ENCODE assay signal across 13 cellular contexts in genomic region chr15:68652141-68652540, GRCh38.
DNase-seq lines count a peak whose midpoint lies in the region; ATAC-seq and TF ChIP-seq lines count a peak whose summit lies in the region.
"Had no signal": no experiment of that assay in that cellular context is flagged by ENCODE, and none has a peak within 500 bp of the region (broad histone marks: within the 10 kb centered on the region; RNA-seq: fewer than 3 reads in every experiment).

No MANE protein-coding gene starts in this region.

- H4K20me1 ChIP-seq in mammary epithelial cell (ENCODE audit: insufficient read depth, low read length), result no peaks in the 10 kb centered on the region

- H3K4me1 ChIP-seq in mammary epithelial cell (ENCODE audit: insufficient read depth, low read length) (no peaks in the 10 kb centered on the region), body of pancreas (no peaks in the 10 kb centered on the region)

- H3K9me3 ChIP-seq in mammary epithelial cell (replicated peaks; ENCODE audit: insufficient read depth, low read length) (no peaks in the 10 kb centered on the region), body of pancreas (no peaks in the 10 kb centered on the region)
- H3K9me3 ChIP-seq: suprapubic skin had no signal

- 12% methylated on average over 4 of the region's 4 CpGs for whole genome bisulfite sequencing in mammary epithelial cell (ENCODE audit: low coverage, missing lambda C conversion rate)
- WGBS in body of pancreas, 2 donors, result 46 to 63% methylated on average over 3 to 4 of the region's 4 CpGs

- H3K36me3 ChIP-seq in mammary epithelial cell (ENCODE audit: insufficient read depth, low read length), result no peaks in the 10 kb centered on the region
- no peaks in the 10 kb centered on the region for H3K36me3 ChIP-seq in body of pancreas (replicated peaks in 1 of 2; ENCODE audit: insufficient read depth in 1 of 2, low read depth in 2 of 2)
- H3K36me3 ChIP-seq: suprapubic skin had no signal

- H3K36me3 Mint-ChIP-seq in MCF 10A (ENCODE audit: insufficient read depth, unreplicated experiment), result no peaks in the 10 kb centered on the region
- H3K36me3 Mint-ChIP-seq: activated naive CD8-positive, alpha-beta T cell had no signal

- TF ChIP-seq CTCF in mammary epithelial cell (conservative IDR thresholded peaks at IDR 0.05 in 1 of 2, IDR thresholded peaks at IDR 0.05 in 1 of 2; ENCODE audit: extremely low read depth in 1 of 2, insufficient read depth in 1 of 2, low read depth in 1 of 2, low read length in 2 of 2) (no peak), MCF 10A (IDR thresholded peaks at IDR 0.05; ENCODE audit: unreplicated experiment) (no peak), body of pancreas (IDR thresholded peaks at IDR 0.05) (no peak)

- H3K79me2 ChIP-seq in mammary epithelial cell (ENCODE audit: insufficient read depth, low read length), result no peaks in the 10 kb centered on the region

- ATAC-seq in body of pancreas (peak; percentile 15), GM21381 (IDR thresholded peaks at IDR 0.05; ENCODE audit: unreplicated experiment) (no peak), HG02588 (IDR thresholded peaks at IDR 0.05; ENCODE audit: unreplicated experiment) (no peak), left colon (no peak)

- dilution Hi-C loops in mammary epithelial cell (cut with HindIII; ENCODE audit: low sequenced_read_pairs), result no loop called here

- in situ Hi-C loops in mammary epithelial cell (cut with MboI; ENCODE audit: low sequenced_read_pairs in 2 of 2), result loop anchor here in 1 of 2 donors (25.0 kb wide), 1 partner anchor 340 kb away; no protein-coding TSS in a partner anchor

- CTCF ChIA-PET in mammary epithelial cell (lab: Charles Lee; ENCODE audit: low non-redundant PET), result no interaction called here
- CTCF ChIA-PET in MCF 10A (lab: Yijun Ruan, JAX), result interaction anchor here (0.5 to 3.8 kb wide), 8 partner anchors 11 to 87 kb away, joined by 3 to 23 read pairs (median 3); no protein-coding TSS in a partner anchor

- no peak overlapping the region for H3K4me3 ChIP-seq in mammary epithelial cell (replicated peaks in 1 of 3; ENCODE audit: insufficient read depth in 1 of 3, low read depth in 2 of 3, low read length in 3 of 3)
- H3K4me3 ChIP-seq in body of pancreas, result no peak overlapping the region
- H3K4me3 ChIP-seq: suprapubic skin had no signal

- H3K27me3 Mint-ChIP-seq in MCF 10A (ENCODE audit: insufficient read depth, unreplicated experiment), result no peaks in the 10 kb centered on the region
- H3K27me3 Mint-ChIP-seq: activated CD4-positive, alpha-beta T cell treated with anti-CD3 and anti-CD28 coated beads, Interleukin-2, amount 10 ng/mL, durations not matched to agents 7 days and 5 days; activated naive CD8-positive, alpha-beta T cell had no signal

- DNase-seq in mammary epithelial cell (no peak), MCF 10A (ENCODE audit: unreplicated experiment) (no peak), body of pancreas (peak in 3 of 4 donors; percentile 32 to 55 (median 35)), medulla oblongata (ENCODE audit: extremely low spot score) (peak; percentile 90), H4 (ENCODE audit: low spot score) (no peak), left colon (no peak)
- DNase-seq: activated CD4-positive, alpha-beta T cell treated with anti-CD3 and anti-CD28 coated beads, Interleukin-2, amount 10 ng/mL, durations not matched to agents 7 days and 5 days; nephron progenitor cell had no signal

- no peak overlapping the region for H3K4me2 ChIP-seq in mammary epithelial cell (ENCODE audit: insufficient read depth, low read depth, low read length)

- POLR2A ChIA-PET in MCF 10A (lab: Yijun Ruan, JAX), result interaction anchor here (0.6 to 0.9 kb wide), 2 partner anchors 11 kb away, joined by 3 read pairs; no protein-coding TSS in a partner anchor

- BruUV-seq in mammary epithelial cell (replicated peaks; lab: Mats Ljungman, UMichigan), result no TSS peak
- no TSS peak for BruUV-seq in MCF 10A (replicated peaks; lab: Mats Ljungman, UMichigan)

- no peak overlapping the region for H3K9ac ChIP-seq in mammary epithelial cell (ENCODE audit: insufficient read depth, low read length)

- no peak overlapping the region for H3K4me3 Mint-ChIP-seq in MCF 10A (ENCODE audit: unreplicated experiment)
- H3K4me3 Mint-ChIP-seq: activated CD4-positive, alpha-beta T cell treated with anti-CD3 and anti-CD28 coated beads, Interleukin-2, amount 10 ng/mL, durations not matched to agents 7 days and 5 days; activated naive CD8-positive, alpha-beta T cell; B cell; nephron progenitor cell had no signal

- intact Hi-C loops in mammary epithelial cell (cut with micrococcal nuclease) (no loop called here), MCF 10A (cut with micrococcal nuclease) (no loop called here), body of pancreas (cut with DNase I) (no loop called here), left colon (cut with DNase I, micrococcal nuclease) (no loop called here)

- no peaks in the 10 kb centered on the region for H3K4me1 Mint-ChIP-seq in MCF 10A (ENCODE audit: insufficient read depth, unreplicated experiment)
- H3K4me1 Mint-ChIP-seq: activated CD4-positive, alpha-beta T cell treated with anti-CD3 and anti-CD28 coated beads, Interleukin-2, amount 10 ng/mL, durations not matched to agents 7 days and 5 days; B cell had no signal

- TF ChIP-seq POLR2A in body of pancreas (IDR thresholded peaks at IDR 0.05), result no peak

- H2AFZ ChIP-seq in mammary epithelial cell (ENCODE audit: low read depth, low read length), result peak overlapping the region; percentile 10

- no peaks in the 10 kb centered on the region for H3K27me3 ChIP-seq in mammary epithelial cell (ENCODE audit: insufficient read depth, low read length)
- H3K27me3 ChIP-seq in body of pancreas, result no peaks in the 10 kb centered on the region
- H3K27me3 ChIP-seq: suprapubic skin had no signal

- no peak overlapping the region for H3K27ac Mint-ChIP-seq in MCF 10A (ENCODE audit: low read depth, unreplicated experiment)
- H3K27ac Mint-ChIP-seq: activated CD4-positive, alpha-beta T cell treated with anti-CD3 and anti-CD28 coated beads, Interleukin-2, amount 10 ng/mL, durations not matched to agents 7 days and 5 days; activated naive CD8-positive, alpha-beta T cell; B cell; nephron progenitor cell had no signal

- H3K27ac ChIP-seq in mammary epithelial cell (ENCODE audit: insufficient read depth, low read depth, low read length) (no peak overlapping the region), body of pancreas (no peak overlapping the region)
- H3K27ac ChIP-seq: suprapubic skin had no signal

- H3K9me3 Mint-ChIP-seq in MCF 10A (ENCODE audit: unreplicated experiment), result no peaks in the 10 kb centered on the region
- H3K9me3 Mint-ChIP-seq: activated CD4-positive, alpha-beta T cell treated with anti-CD3 and anti-CD28 coated beads, Interleukin-2, amount 10 ng/mL, durations not matched to agents 7 days and 5 days; nephron progenitor cell had no signal

Comparison
In these comparisons a context has a peak if more than half of its experiments do, and no peak if none do; other contexts are left out.
1. DNase-seq: peak in body of pancreas (3 of 4) and medulla oblongata (single experiment); none in mammary epithelial cell (single experiment), MCF 10A (single experiment), H4 (single experiment) and left colon (0 of 2).